ENCODE assay signal across 9 cellular contexts in the genomic region with DNA sequence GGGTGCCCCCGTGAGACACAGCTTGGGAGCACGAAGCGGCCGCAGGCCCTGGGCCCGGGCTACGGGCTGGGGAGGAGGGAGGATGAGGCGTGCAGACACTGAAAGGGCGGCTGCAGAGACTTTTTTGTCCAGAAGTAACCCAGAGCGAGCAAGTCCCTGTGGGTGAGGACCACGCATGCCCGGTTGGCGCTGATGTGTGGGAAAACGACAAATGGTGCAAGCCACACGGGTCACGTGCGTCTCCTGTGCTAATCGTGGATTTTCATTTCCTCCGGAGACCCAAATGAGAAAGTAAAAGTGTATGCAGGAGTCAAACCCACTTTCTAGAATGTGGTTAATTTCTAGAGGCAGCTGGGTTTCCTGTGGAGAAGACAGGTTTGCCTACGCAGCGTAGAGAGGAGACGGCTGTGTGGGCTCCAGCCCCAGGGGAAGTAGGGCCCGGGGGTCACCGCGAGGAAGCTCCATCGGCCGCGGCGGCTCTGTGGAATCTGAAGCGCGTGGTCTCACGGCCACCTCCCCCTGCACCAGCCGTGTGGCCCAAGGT. TPM values are rescaled to one million over a fixed set of nuclear protein-coding genes. Genes with fewer than 3 reads are reported as not detected.
DNase-seq lines count a peak whose midpoint lies in the region; ATAC-seq, FAIRE-seq and TF ChIP-seq lines count a peak whose summit lies in the region.
"Had no signal": no experiment of that assay in that cellular context is flagged by ENCODE, and none has a peak within 500 bp of the region (broad histone marks: within the 10 kb centered on the region; RNA-seq: fewer than 3 reads in every experiment).

No MANE protein-coding gene starts in this region.

- WGBS in GM12878 (ENCODE audit: insufficient coverage, insufficient replicate concordance, low lambda C conversion rate, missing lambda C conversion rate): 3% methylated on average over 32 of the region's 32 CpGs

- DNase-seq in T follicular helper cell (ENCODE audit: low read depth) (peak; percentile 66), GM12878 (ENCODE audit: low read depth, low spot score) (peak; percentile 91), NCI-H2196 (lab: John Stamatoyannopoulos, UW; ENCODE audit: unreplicated experiment) (no peak), NCI-H2081 (lab: John Stamatoyannopoulos, UW) (no peak), dermis blood vessel endothelial cell (no peak)
- peak; percentile 55 to 58 for DNase-seq in stimulated activated CD4-positive, alpha-beta T cell treated with anti-CD3 and anti-CD28 coated beads, Interleukin-4, amount 100 ng/mL, for 48 hours (ENCODE audit: low read depth in 2 of 2)

- ATAC-seq in GM18505 (IDR thresholded peaks at IDR 0.05; ENCODE audit: unreplicated experiment) (peak; percentile 92), HG02798 (IDR thresholded peaks at IDR 0.05; ENCODE audit: poor library complexity, unreplicated experiment) (peak; percentile 82), GM12878 (peak; percentile 95)
- ATAC-seq: HCT116 had no signal

- H3K36me3 ChIP-seq in GM12878 (ENCODE audit: control insufficient read depth in 2 of 2, insufficient read depth in 2 of 2, low read length in 1 of 2): no peaks in the 10 kb centered on the region

- TF ChIP-seq POLR2A in GM18505 (IDR thresholded peaks at IDR 0.05; ENCODE audit: borderline replicate concordance, extremely low read depth, insufficient read depth, insufficient read length) (no peak), GM12878 (IDR thresholded peaks at IDR 0.05; ENCODE audit: low read depth, low read length) (peak; percentile 63)

- H3K4me2 ChIP-seq in GM12878 (ENCODE audit: control insufficient read depth, insufficient read depth): peak overlapping the region; percentile 84

- TF ChIP-seq EP300 in GM12878 (IDR thresholded peaks at IDR 0.05; ENCODE audit: borderline replicate concordance in 1 of 2, control insufficient read depth in 1 of 2, low read depth in 2 of 2, low read length in 2 of 2): peak in 1 of 2 experiments; percentile 53; a peak in 1 of 4 replicates

- no peaks in the 10 kb centered on the region; a peak in 1 of 4 replicates for H3K27me3 ChIP-seq in GM12878 (replicated peaks in 1 of 2; ENCODE audit: control insufficient read depth in 2 of 2, insufficient read depth in 2 of 2, low read length in 1 of 2)

- peak overlapping the region; percentile 61 for H3K4me3 ChIP-seq in GM12878

- H4K20me1 ChIP-seq in GM12878 (ENCODE audit: control insufficient read depth, insufficient read depth): no peaks in the 10 kb centered on the region

- H3K4me1 ChIP-seq in GM12878 (ENCODE audit: control insufficient read depth, insufficient read depth, low read length): peaks cover 13% of the 10 kb centered on the region

- TF ChIP-seq CTCF in GM12878 (IDR thresholded peaks at IDR 0.05 in 2 of 3, conservative IDR thresholded peaks at IDR 0.05 in 1 of 3; ENCODE audit: control insufficient read depth in 2 of 3, extremely low read depth in 1 of 3, insufficient read depth in 1 of 3, low read depth in 3 of 3, low read length in 3 of 3): no peak

- no peaks in the 10 kb centered on the region; the same call in 2 of the 3 replicates for H3K9me3 ChIP-seq in GM12878 (replicated peaks; ENCODE audit: control insufficient read depth, insufficient read depth, low read length)

- SMC1A ChIA-PET in GM12878 (lab: Charles Lee; ENCODE audit: uncharacterized antibody, unreplicated experiment): interaction anchor here (0.6 to 1.4 kb wide), 2 partner anchors 20 to 179 kb away, joined by 3 to 5 read pairs; no protein-coding TSS in a partner anchor

- in situ Hi-C loops in GM12878 (cut with MboI): no loop called here

- peak overlapping the region; percentile 56 for H3K27ac ChIP-seq in GM12878 (ENCODE audit: control insufficient read depth, insufficient read depth)

- BruUV-seq in GM12878 (replicated peaks; lab: Mats Ljungman, UMichigan): no TSS peak

- H2AFZ ChIP-seq in GM12878 (ENCODE audit: control insufficient read depth, low read depth, low read length): peak overlapping the region; percentile 75

- RAD21 ChIA-PET in GM12878 (lab: Charles Lee; ENCODE audit: unreplicated experiment): interaction anchor here (1.1 kb wide), 2 partner anchors 19 to 248 kb away, joined by 3 to 4 read pairs; no protein-coding TSS in a partner anchor

- intact Hi-C loops in GM12878 (cut with micrococcal nuclease; ENCODE audit: unreplicated experiment): loop anchor here (2.0 kb wide), 1 partner anchor 19 kb away; a partner anchor contains a TSS

- no peaks in the 10 kb centered on the region for H3K79me2 ChIP-seq in GM12878 (ENCODE audit: control insufficient read depth, insufficient read depth, low read length)

- POLR2A ChIA-PET in GM12878 (lab: Charles Lee): no interaction called here

- CTCF ChIA-PET in GM12878 (lab: Yijun Ruan, JAX): interaction anchor here (1.4 kb wide), 1 partner anchor 18 kb away, joined by 3 read pairs; no protein-coding TSS in a partner anchor

- H3K9ac ChIP-seq in GM12878 (ENCODE audit: control insufficient read depth, insufficient read depth, low read length): peak overlapping the region; percentile 40; the same call in 1 of the 2 replicates

- TF ChIP-seq RAD21 in GM12878 (IDR thresholded peaks at IDR 0.05; ENCODE audit: insufficient read depth, low read depth, low read length): no peak

- FAIRE-seq in GM12878 (lab: Jason Lieb, UNC): peak; percentile 98

TF ChIP-seq in GM12878, 131 proteins besides CTCF, POLR2A, EP300 and RAD21 (continues in another document):
- no peak for TF ChIP-seq KDM1A (IDR thresholded peaks at IDR 0.05; ENCODE audit: borderline replicate concordance)
- no peak for TF ChIP-seq POLR2AphosphoS2 (IDR thresholded peaks at IDR 0.05; ENCODE audit: low read depth, low read length)
- no peak for TF ChIP-seq SREBF1 (IDR thresholded peaks at IDR 0.05; ENCODE audit: low read length)
- TF ChIP-seq, protein P1, sequence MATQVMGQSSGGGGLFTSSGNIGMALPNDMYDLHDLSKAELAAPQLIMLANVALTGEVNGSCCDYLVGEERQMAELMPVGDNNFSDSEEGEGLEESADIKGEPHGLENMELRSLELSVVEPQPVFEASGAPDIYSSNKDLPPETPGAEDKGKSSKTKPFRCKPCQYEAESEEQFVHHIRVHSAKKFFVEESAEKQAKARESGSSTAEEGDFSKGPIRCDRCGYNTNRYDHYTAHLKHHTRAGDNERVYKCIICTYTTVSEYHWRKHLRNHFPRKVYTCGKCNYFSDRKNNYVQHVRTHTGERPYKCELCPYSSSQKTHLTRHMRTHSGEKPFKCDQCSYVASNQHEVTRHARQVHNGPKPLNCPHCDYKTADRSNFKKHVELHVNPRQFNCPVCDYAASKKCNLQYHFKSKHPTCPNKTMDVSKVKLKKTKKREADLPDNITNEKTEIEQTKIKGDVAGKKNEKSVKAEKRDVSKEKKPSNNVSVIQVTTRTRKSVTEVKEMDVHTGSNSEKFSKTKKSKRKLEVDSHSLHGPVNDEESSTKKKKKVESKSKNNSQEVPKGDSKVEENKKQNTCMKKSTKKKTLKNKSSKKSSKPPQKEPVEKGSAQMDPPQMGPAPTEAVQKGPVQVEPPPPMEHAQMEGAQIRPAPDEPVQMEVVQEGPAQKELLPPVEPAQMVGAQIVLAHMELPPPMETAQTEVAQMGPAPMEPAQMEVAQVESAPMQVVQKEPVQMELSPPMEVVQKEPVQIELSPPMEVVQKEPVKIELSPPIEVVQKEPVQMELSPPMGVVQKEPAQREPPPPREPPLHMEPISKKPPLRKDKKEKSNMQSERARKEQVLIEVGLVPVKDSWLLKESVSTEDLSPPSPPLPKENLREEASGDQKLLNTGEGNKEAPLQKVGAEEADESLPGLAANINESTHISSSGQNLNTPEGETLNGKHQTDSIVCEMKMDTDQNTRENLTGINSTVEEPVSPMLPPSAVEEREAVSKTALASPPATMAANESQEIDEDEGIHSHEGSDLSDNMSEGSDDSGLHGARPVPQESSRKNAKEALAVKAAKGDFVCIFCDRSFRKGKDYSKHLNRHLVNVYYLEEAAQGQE (IDR thresholded peaks at IDR 0.05; ENCODE audit: low read depth, low read length): no peak

RNA-seq across cellular contexts. Expression of a gene that starts 19.0 kb away (rescaled TPM):
- 3.6 and 4.7 TPM in 2 replicates for total RNA-seq in GM12878 (2013; cell fraction: nucleolus; rRNA removed)
- total RNA-seq in GM12878 (2014; rRNA removed) (0.16 and 0.23 TPM in 2 replicates), GM12878 (2014; rRNA removed; fragmentation: Illumina TruSeq; extraction: Trizol) (0.04 and 0.05 TPM in 2 replicates), GM12878 (2021) (0.54 and 0.88 TPM in 2 replicates), dermis blood vessel endothelial cell (7.5 and 7.6 TPM in 2 replicates)
- 0.09 TPM for polyA plus RNA-seq in GM12878 (2011; ENCODE audit: low read depth)
- polyA plus RNA-seq in GM12878 (2011; rRNA removed) (0.80 and 0.84 TPM in 2 replicates), GM12878 (2014; fragmentation: Illumina TruSeq; extraction: Trizol) (0.07 TPM in 1 of 2 replicates, not detected in the other), GM12878 (2014; fragmentation: Nextera tagmentation; extraction: Ambion mirVana) (under 1 TPM; 0.02 to 0.04 TPM), GM12878 (2014; rRNA removed) (0.32 and 1.7 TPM in 2 replicates), GM12878 (2016; fragmentation: Nextera tagmentation; extraction: Ambion mirVana) (under 1 TPM; 0.16 to 0.39 TPM)
- polyA plus RNA-seq in GM12878 (2011; cell fraction: cytosol; rRNA removed): 0.94 and 1.5 TPM in 2 replicates
- 6.7 and 7.7 TPM in 2 replicates for polyA plus RNA-seq in GM12878 (2011; cell fraction: nucleus; rRNA removed)
- polyA plus RNA-seq in GM12878 (2012): 0.35 and 1.0 TPM in 2 replicates
- polyA minus RNA-seq in GM12878 (2011; rRNA and poly(A)+ RNA removed): 0.37 and 0.82 TPM in 2 replicates
- polyA minus RNA-seq in GM12878 (2011; cell fraction: cytosol; rRNA and poly(A)+ RNA removed): 0.62 and 0.67 TPM in 2 replicates
- polyA minus RNA-seq in GM12878 (2011; cell fraction: nucleus; rRNA and poly(A)+ RNA removed): 1.2 and 1.5 TPM in 2 replicates

RNA-seq across cellular contexts. Expression of a gene that starts 34.7 kb away (rescaled TPM):
- 72.4 and 76.8 TPM in 2 replicates for total RNA-seq in GM12878 (2013; cell fraction: nucleolus; rRNA removed)
- total RNA-seq in GM12878 (2014; rRNA removed) (12.8 and 13.0 TPM in 2 replicates), GM12878 (2014; rRNA removed; fragmentation: Illumina TruSeq; extraction: Trizol) (13.4 and 13.9 TPM in 2 replicates), GM12878 (2021) (20.2 and 20.8 TPM in 2 replicates), dermis blood vessel endothelial cell (12.8 and 18.1 TPM in 2 replicates)
- polyA plus RNA-seq in GM12878 (2011; ENCODE audit: low read depth): 7.8 TPM
- polyA plus RNA-seq in GM12878 (2011; rRNA removed) (13.7 TPM in 2 replicates), GM12878 (2014; fragmentation: Illumina TruSeq; extraction: Trizol) (19.6 and 24.6 TPM in 2 replicates), GM12878 (2014; fragmentation: Nextera tagmentation; extraction: Ambion mirVana) (1 to 10 TPM; 3.3 to 4.8 TPM), GM12878 (2014; rRNA removed) (16.4 and 16.9 TPM in 2 replicates), GM12878 (2016; fragmentation: Nextera tagmentation; extraction: Ambion mirVana) (10 to 100 TPM; 21.1 to 21.6 TPM)
- polyA plus RNA-seq in GM12878 (2011; cell fraction: cytosol; rRNA removed): 11.0 and 12.8 TPM in 2 replicates
- 24.5 and 25.8 TPM in 2 replicates for polyA plus RNA-seq in GM12878 (2011; cell fraction: nucleus; rRNA removed)
- 12.2 and 14.1 TPM in 2 replicates for polyA plus RNA-seq in GM12878 (2012)
- 33.9 and 34.2 TPM in 2 replicates for polyA minus RNA-seq in GM12878 (2011; rRNA and poly(A)+ RNA removed)
- polyA minus RNA-seq in GM12878 (2011; cell fraction: cytosol; rRNA and poly(A)+ RNA removed): 5.5 and 8.2 TPM in 2 replicates
- polyA minus RNA-seq in GM12878 (2011; cell fraction: nucleus; rRNA and poly(A)+ RNA removed): 26.8 and 33.3 TPM in 2 replicates

Comparison
In these comparisons a context has a peak if more than half of its experiments do, and no peak if none do; other contexts are left out.
1. DNase-seq: peak in T follicular helper cell (single experiment), GM12878 (single experiment) and stimulated activated CD4-positive, alpha-beta T cell treated with anti-CD3 and anti-CD28 coated beads, Interleukin-4, amount 100 ng/mL, for 48 hours (2 of 2); none in NCI-H2196 (single experiment), NCI-H2081 (0 of 2) and dermis blood vessel endothelial cell (single experiment).
2. Peak in every context shown above with its lines, with median percentiles within 50 percentile points of each other: ATAC-seq.